ENCODE assay signal across 9 cellular contexts in the genomic region with DNA sequence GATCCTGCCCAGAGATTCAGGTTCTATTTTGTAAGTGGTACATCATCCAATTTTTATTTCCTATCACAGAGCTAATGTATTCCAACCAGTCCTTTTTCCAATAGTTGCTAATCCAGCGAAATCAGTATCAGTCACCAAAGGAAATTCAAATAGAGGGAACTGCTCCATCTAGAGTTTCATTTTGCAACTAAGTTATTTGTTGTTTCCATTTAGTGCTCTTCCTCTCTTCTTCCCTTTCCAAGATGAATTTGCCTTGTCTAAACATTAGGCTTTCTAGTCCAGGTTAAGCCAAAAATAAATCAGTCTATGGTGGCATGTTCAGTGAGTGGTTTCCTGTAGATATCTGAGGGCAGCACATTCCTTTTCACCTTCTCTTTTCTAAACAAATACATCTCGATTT.
DNase-seq lines count a peak whose midpoint lies in the region; ATAC-seq and TF ChIP-seq lines count a peak whose summit lies in the region.
"Had no signal": no experiment of that assay in that cellular context is flagged by ENCODE, and none has a peak within 500 bp of the region (broad histone marks: within the 10 kb centered on the region; RNA-seq: fewer than 3 reads in every experiment).

No MANE protein-coding gene starts in this region.

- H3K27me3 Mint-ChIP-seq in GM23338 (ENCODE audit: insufficient read depth, low read depth, poor library complexity): no peaks in the 10 kb centered on the region
- no peaks in the 10 kb centered on the region for H3K27me3 Mint-ChIP-seq in stimulated activated memory B cell treated with anti-CD40 and anti-IgM and Interleukin-4, amounts not matched to agents 10 μg/mL and 1 μg/mL and 100 μg/mL, for 72 hours

- intact Hi-C loops in gastrocnemius medialis (cut with DNase I; ENCODE audit: low total_unique reads): loop anchor here (5.0 kb wide), 2 partner anchors 161 to 326 kb away; a partner anchor contains a TSS

- no peak overlapping the region for H3K4me3 Mint-ChIP-seq in GM23338
- no peak overlapping the region for H3K4me3 Mint-ChIP-seq in stimulated activated memory B cell treated with anti-CD40 and anti-IgM and Interleukin-4, amounts not matched to agents 10 μg/mL and 1 μg/mL and 100 μg/mL, for 72 hours

- H3K36me3 ChIP-seq in GM23338 (ENCODE audit: insufficient read depth) (no peaks in the 10 kb centered on the region), smooth muscle cell (ENCODE audit: low read depth) (no peaks in the 10 kb centered on the region), gastrocnemius medialis (no peaks in the 10 kb centered on the region)

- no peaks in the 10 kb centered on the region for H3F3A ChIP-seq in GM23338 (replicated peaks; ENCODE audit: low read depth)
- H3F3A ChIP-seq in smooth muscle cell (ENCODE audit: low read depth): no peaks in the 10 kb centered on the region

- TF ChIP-seq CTCF in GM23338 (conservative IDR thresholded peaks at IDR 0.05; ENCODE audit: low read depth in 2 of 2) (peak; percentile 45 to 58), RWPE1 (conservative IDR thresholded peaks at IDR 0.05; ENCODE audit: low read depth) (peak; percentile 53), foreskin keratinocyte (conservative IDR thresholded peaks at IDR 0.05) (peak; percentile 66), smooth muscle cell (IDR thresholded peaks at IDR 0.05; ENCODE audit: borderline replicate concordance, insufficient read depth, poor library complexity, severe bottlenecking) (peak; percentile 32), gastrocnemius medialis (IDR thresholded peaks at IDR 0.05 in 4 of 5, conservative IDR thresholded peaks at IDR 0.05 in 1 of 5) (peak in 2 of 5 experiments; percentile 31 to 42)

- peaks cover 9% of the 10 kb centered on the region; the same call in 2 of the 3 replicates for H3K4me1 Mint-ChIP-seq in GM23338
- H3K4me1 Mint-ChIP-seq in stimulated activated memory B cell treated with anti-CD40 and anti-IgM and Interleukin-4, amounts not matched to agents 10 μg/mL and 1 μg/mL and 100 μg/mL, for 72 hours: no peaks in the 10 kb centered on the region

- H4K20me1 ChIP-seq in GM23338 (replicated peaks; ENCODE audit: insufficient read depth): no peaks in the 10 kb centered on the region
- H4K20me1 ChIP-seq in smooth muscle cell (ENCODE audit: low read depth): no peaks in the 10 kb centered on the region

- no peak overlapping the region for H3K4me3 ChIP-seq in GM23338
- no peak overlapping the region for H3K4me3 ChIP-seq in smooth muscle cell
- H3K4me3 ChIP-seq in gastrocnemius medialis: no peak overlapping the region

- POLR2A ChIA-PET in RWPE1 (lab: Yijun Ruan, JAX; ENCODE audit: low non-redundant PET): no interaction called here

- ATAC-seq in GM23338: no peak
- peak; percentile 46 for ATAC-seq in foreskin keratinocyte
- ATAC-seq in stimulated activated memory B cell treated with anti-CD40 and anti-IgM and Interleukin-4, amounts not matched to agents 10 μg/mL and 1 μg/mL and 100 μg/mL, for 72 hours: no peak
- ATAC-seq in gastrocnemius medialis: no peak

- in situ Hi-C loops in gastrocnemius medialis (cut with MboI; ENCODE audit: low sequenced_read_pairs in 4 of 4): loop anchor here in 2 of 4 donors (25.0 kb wide), 1 partner anchor 336 kb away; no protein-coding TSS in a partner anchor

- H3K79me2 ChIP-seq in GM23338 (replicated peaks; ENCODE audit: insufficient read depth) (no peaks in the 10 kb centered on the region), smooth muscle cell (ENCODE audit: low read depth) (no peaks in the 10 kb centered on the region)

- no peaks in the 10 kb centered on the region for H3K9me2 ChIP-seq in GM23338 (ENCODE audit: insufficient read depth)

- H3K9ac ChIP-seq in smooth muscle cell (ENCODE audit: low read depth): no peak overlapping the region

- no peak overlapping the region for H3K27ac Mint-ChIP-seq in GM23338
- H3K27ac Mint-ChIP-seq in stimulated activated memory B cell treated with anti-CD40 and anti-IgM and Interleukin-4, amounts not matched to agents 10 μg/mL and 1 μg/mL and 100 μg/mL, for 72 hours: no peak overlapping the region

- H3K27ac ChIP-seq in GM23338 (ENCODE audit: low read depth): no peak overlapping the region
- H3K27ac ChIP-seq in RWPE1: no peak overlapping the region
- H3K27ac ChIP-seq in foreskin keratinocyte: no peak overlapping the region
- no peak overlapping the region for H3K27ac ChIP-seq in smooth muscle cell (ENCODE audit: low read depth)
- no peak overlapping the region for H3K27ac ChIP-seq in gastrocnemius medialis

- no peak overlapping the region for H3K4me2 ChIP-seq in GM23338
- no peak overlapping the region for H3K4me2 ChIP-seq in smooth muscle cell

- H3K27me3 ChIP-seq in GM23338 (ENCODE audit: insufficient read depth): no peaks in the 10 kb centered on the region
- no peaks in the 10 kb centered on the region for H3K27me3 ChIP-seq in foreskin keratinocyte
- no peaks in the 10 kb centered on the region for H3K27me3 ChIP-seq in smooth muscle cell (ENCODE audit: low read depth)
- no peaks in the 10 kb centered on the region for H3K27me3 ChIP-seq in gastrocnemius medialis

- H3K4me1 ChIP-seq in GM23338 (ENCODE audit: insufficient read depth) (no peaks in the 10 kb centered on the region; the same call in 1 of the 2 replicates), foreskin keratinocyte (no peaks in the 10 kb centered on the region), smooth muscle cell (ENCODE audit: low read depth) (no peaks in the 10 kb centered on the region), gastrocnemius medialis (peaks cover 12 to 22% of the 10 kb centered on the region in 2 donors)

- no peaks in the 10 kb centered on the region for H3K36me3 Mint-ChIP-seq in GM23338 (ENCODE audit: low read depth)
- no peaks in the 10 kb centered on the region for H3K36me3 Mint-ChIP-seq in stimulated activated memory B cell treated with anti-CD40 and anti-IgM and Interleukin-4, amounts not matched to agents 10 μg/mL and 1 μg/mL and 100 μg/mL, for 72 hours

- CTCF ChIA-PET in RWPE1 (lab: Yijun Ruan, JAX): interaction anchor here (0.6 to 0.8 kb wide), 7 partner anchors 16 to 1986 kb away, joined by 3 to 6 read pairs (median 4); no protein-coding TSS in a partner anchor

- no peak for TF ChIP-seq POLR2A in gastrocnemius medialis (IDR thresholded peaks at IDR 0.05)

- no peaks in the 10 kb centered on the region for H3K9me3 ChIP-seq in smooth muscle cell (replicated peaks; ENCODE audit: low read depth)
- H3K9me3 ChIP-seq in gastrocnemius medialis: no peaks in the 10 kb centered on the region

- H3K9me3 Mint-ChIP-seq in GM23338: no peaks in the 10 kb centered on the region
- H3K9me3 Mint-ChIP-seq in stimulated activated memory B cell treated with anti-CD40 and anti-IgM and Interleukin-4, amounts not matched to agents 10 μg/mL and 1 μg/mL and 100 μg/mL, for 72 hours: no peaks in the 10 kb centered on the region

- 76% methylated on average over 2 of the region's 2 CpGs for WGBS in smooth muscle cell (ENCODE audit: low lambda C conversion rate)

- peak; percentile 25 for DNase-seq in GM23338 (ENCODE audit: low spot score)
- peak; percentile 36 for DNase-seq in RWPE1 (ENCODE audit: low spot score)
- DNase-seq in foreskin keratinocyte: no peak
- DNase-seq in smooth muscle cell (lab: John Stamatoyannopoulos, UW; ENCODE audit: unreplicated experiment): no peak
- no peak for DNase-seq in NCI-H2029 treated with DMSO at 0.1 percent for 48 hours (lab: John Stamatoyannopoulos, UW)
- DNase-seq in SIG-M5 (lab: John Stamatoyannopoulos, UW): no peak
- DNase-seq in gastrocnemius medialis: no peak
- DNase-seq: NCI-H1048 had no signal

- no peak overlapping the region for H2AFZ ChIP-seq in GM23338
- no peak overlapping the region for H2AFZ ChIP-seq in smooth muscle cell (ENCODE audit: low read depth)

TF ChIP-seq in GM23338, 12 proteins besides CTCF, POLR2A, EP300 and RAD21:
- TF ChIP-seq NANOG (IDR thresholded peaks at IDR 0.05; ENCODE audit: borderline replicate concordance) (no peak), ZNF331 (CRISPR knock-in tag; IDR thresholded peaks at IDR 0.05; ENCODE audit: low read depth) (no peak)
- TF ChIP-seq, protein P1, sequence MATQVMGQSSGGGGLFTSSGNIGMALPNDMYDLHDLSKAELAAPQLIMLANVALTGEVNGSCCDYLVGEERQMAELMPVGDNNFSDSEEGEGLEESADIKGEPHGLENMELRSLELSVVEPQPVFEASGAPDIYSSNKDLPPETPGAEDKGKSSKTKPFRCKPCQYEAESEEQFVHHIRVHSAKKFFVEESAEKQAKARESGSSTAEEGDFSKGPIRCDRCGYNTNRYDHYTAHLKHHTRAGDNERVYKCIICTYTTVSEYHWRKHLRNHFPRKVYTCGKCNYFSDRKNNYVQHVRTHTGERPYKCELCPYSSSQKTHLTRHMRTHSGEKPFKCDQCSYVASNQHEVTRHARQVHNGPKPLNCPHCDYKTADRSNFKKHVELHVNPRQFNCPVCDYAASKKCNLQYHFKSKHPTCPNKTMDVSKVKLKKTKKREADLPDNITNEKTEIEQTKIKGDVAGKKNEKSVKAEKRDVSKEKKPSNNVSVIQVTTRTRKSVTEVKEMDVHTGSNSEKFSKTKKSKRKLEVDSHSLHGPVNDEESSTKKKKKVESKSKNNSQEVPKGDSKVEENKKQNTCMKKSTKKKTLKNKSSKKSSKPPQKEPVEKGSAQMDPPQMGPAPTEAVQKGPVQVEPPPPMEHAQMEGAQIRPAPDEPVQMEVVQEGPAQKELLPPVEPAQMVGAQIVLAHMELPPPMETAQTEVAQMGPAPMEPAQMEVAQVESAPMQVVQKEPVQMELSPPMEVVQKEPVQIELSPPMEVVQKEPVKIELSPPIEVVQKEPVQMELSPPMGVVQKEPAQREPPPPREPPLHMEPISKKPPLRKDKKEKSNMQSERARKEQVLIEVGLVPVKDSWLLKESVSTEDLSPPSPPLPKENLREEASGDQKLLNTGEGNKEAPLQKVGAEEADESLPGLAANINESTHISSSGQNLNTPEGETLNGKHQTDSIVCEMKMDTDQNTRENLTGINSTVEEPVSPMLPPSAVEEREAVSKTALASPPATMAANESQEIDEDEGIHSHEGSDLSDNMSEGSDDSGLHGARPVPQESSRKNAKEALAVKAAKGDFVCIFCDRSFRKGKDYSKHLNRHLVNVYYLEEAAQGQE (IDR thresholded peaks at IDR 0.05; ENCODE audit: unreplicated experiment): no peak

Comparison
In these comparisons a context has a peak if more than half of its experiments do, and no peak if none do; other contexts are left out.
1. DNase-seq: peak in GM23338 (single experiment) and RWPE1 (single experiment); none in foreskin keratinocyte (0 of 2), smooth muscle cell (single experiment), NCI-H2029 treated with DMSO at 0.1 percent for 48 hours (single experiment), SIG-M5 (single experiment) and gastrocnemius medialis (0 of 2).